In genomic region chr3:156674046-156674910, GRCh38 we compare ENCODE assay signal across 8 cellular contexts. TPM values are rescaled to one million over a fixed set of nuclear protein-coding genes. Genes with fewer than 3 reads are reported as not detected.
A peak's percentile ranks its signal among the peaks of the same experiment; 100 is the strongest.
DNase-seq lines count a peak whose midpoint lies in the region; ATAC-seq and TF ChIP-seq lines count a peak whose summit lies in the region.

TSS of gene TIPARP (plus strand) at chr3:156674590. CDS start at chr3:156677698, 3,108 bp downstream.

- H3K9ac ChIP-seq in OCI-LY1 (ENCODE audit: low read length) = peak within 1 kb of the TSS; percentile 72

- H3K27me3 Mint-ChIP-seq in endothelial cell (ENCODE audit: unreplicated experiment) = peaks cover 6% of the 10 kb centered on the region

- H3K9me2 ChIP-seq in OCI-LY1 (ENCODE audit: low read depth, low read length) = no peaks in the 10 kb centered on the region

- H3K9me3 Mint-ChIP-seq in endothelial cell (ENCODE audit: unreplicated experiment) = no peaks in the 10 kb centered on the region

- no peak within 1 kb of the TSS for H2AFZ ChIP-seq in OCI-LY1 (ENCODE audit: low read length)

- peaks cover 20% of the 10 kb centered on the region for H3K36me3 ChIP-seq in OCI-LY1 (ENCODE audit: insufficient read depth, low read length)

- H3K4me3 ChIP-seq in OCI-LY1 (ENCODE audit: low read depth, low read length, poor library complexity, severe bottlenecking) = peak within 1 kb of the TSS; percentile 85

- peaks cover 40% of the 10 kb centered on the region for H3K4me1 ChIP-seq in OCI-LY1 (ENCODE audit: insufficient read depth, low read length, severe bottlenecking)

- peaks cover 43% of the 10 kb centered on the region for H3K79me2 ChIP-seq in OCI-LY1 (ENCODE audit: insufficient read depth, low read length)

- H3K27ac ChIP-seq in OCI-LY1 (ENCODE audit: low read depth, low read length, poor library complexity, severe bottlenecking) = peak within 1 kb of the TSS; percentile 79

- peaks cover 9% of the 10 kb centered on the region for H3K4me1 Mint-ChIP-seq in endothelial cell (ENCODE audit: unreplicated experiment)

- no peaks in the 10 kb centered on the region for H3K9me3 ChIP-seq in OCI-LY1 (ENCODE audit: low read length)

- peaks cover 8% of the 10 kb centered on the region; the same call in 1 of the 2 replicates for H3F3A ChIP-seq in OCI-LY1 (ENCODE audit: insufficient read depth, low read length)

- TF ChIP-seq CTCF in OCI-LY1 (IDR thresholded peaks at IDR 0.05; ENCODE audit: low read length) = peak; percentile 97
- peak; percentile 79 for TF ChIP-seq CTCF in endothelial cell (IDR thresholded peaks at IDR 0.05; ENCODE audit: unreplicated experiment)

- H3K27me3 ChIP-seq in OCI-LY1 (ENCODE audit: insufficient read depth, low read length) = no peaks in the 10 kb centered on the region

- H3K36me3 Mint-ChIP-seq in endothelial cell (ENCODE audit: low read depth, unreplicated experiment) = peaks cover 16% of the 10 kb centered on the region

- DNase-seq in DMS 273 (lab: John Stamatoyannopoulos, UW; ENCODE audit: unreplicated experiment) (peak; percentile 100), HuH-7 (ENCODE audit: low spot score) (peak; percentile 81), endothelial cell (ENCODE audit: low spot score) (peak; percentile 100), midbrain (lab: John Stamatoyannopoulos, UW) (peak; percentile 99)
- DNase-seq in activated CD8-positive, alpha-beta memory T cell treated with anti-CD3 and anti-CD28 coated beads, Interleukin-2, amount 50 U/mL, for 48 hours = peak; percentile 99
- peak; percentile 99 for DNase-seq in stimulated activated CD8-positive, alpha-beta memory T cell treated with anti-CD3 and anti-CD28 coated beads, Interleukin-2, amount 100 ng/mL, for 1 hour (ENCODE audit: low read depth in 2 of 2)

- H4K20me1 ChIP-seq in OCI-LY1 (ENCODE audit: insufficient read depth, low read length) = peaks cover 3% of the 10 kb centered on the region; the same call in 1 of the 2 replicates

- peak within 1 kb of the TSS; percentile 89 for H3K4me3 Mint-ChIP-seq in endothelial cell (ENCODE audit: unreplicated experiment)

- peak within 1 kb of the TSS; percentile 85 for H3K4me2 ChIP-seq in OCI-LY1 (ENCODE audit: low read length)

- peak; percentile 83 for ATAC-seq in GM21515 (IDR thresholded peaks at IDR 0.05; ENCODE audit: unreplicated experiment)

- peak within 1 kb of the TSS; percentile 80 for H3K27ac Mint-ChIP-seq in endothelial cell (ENCODE audit: unreplicated experiment)

RNA-seq across cellular contexts. Expression of gene TIPARP, which starts in this region (rescaled TPM):
- 8.9 TPM for total RNA-seq in endothelial cell (ENCODE audit: unreplicated experiment)

Comparison
In these comparisons a context has a peak if more than half of its experiments do, and no peak if none do; other contexts are left out.
1. Peak in every context shown above with its lines: DNase-seq, ATAC-seq, H3K4me3 ChIP-seq and H3K27ac ChIP-seq.